In genomic region chr10:97037365-97038361, GRCh38 we compare ENCODE assay signal across 8 cellular contexts.
DNase-seq lines count a peak whose midpoint lies in the region; ATAC-seq, FAIRE-seq and TF ChIP-seq lines count a peak whose summit lies in the region.

No MANE protein-coding gene starts in this region.

- H3K36me3 ChIP-seq in bronchial epithelial cell (ENCODE audit: control insufficient read depth, insufficient read depth, low read length) (no peaks in the 10 kb centered on the region), keratinocyte (ENCODE audit: control insufficient read depth in 2 of 2, extremely low read depth in 1 of 2, insufficient read depth in 2 of 2, low read length in 2 of 2) (no peaks in the 10 kb centered on the region)

- dilution Hi-C loops in keratinocyte (cut with MboI; ENCODE audit: extremely low pct_ligation_motif_present, low sequenced_read_pairs): no loop called here

- peak; percentile 50 for FAIRE-seq in bronchial epithelial cell (lab: Jason Lieb, UNC)
- FAIRE-seq in keratinocyte (lab: Jason Lieb, UNC): peak; percentile 87

- no peaks in the 10 kb centered on the region for H3K9me3 ChIP-seq in keratinocyte (ENCODE audit: control insufficient read depth, low read depth, low read length)

- H3K27ac ChIP-seq in VCaP (peak overlapping the region; percentile 67), keratinocyte (ENCODE audit: control insufficient read depth, insufficient read depth, low read length) (no peak overlapping the region)

- peak overlapping the region; percentile 38 for H3K4me3 ChIP-seq in bronchial epithelial cell (ENCODE audit: low read depth, low read length)
- H3K4me3 ChIP-seq in keratinocyte (ENCODE audit: control insufficient read depth in 2 of 3, extremely low read depth in 1 of 3, insufficient read depth in 2 of 3, low read depth in 1 of 3, low read length in 3 of 3): peak overlapping the region in 2 of 3 experiments; percentile 61 to 69

- ATAC-seq in HG02938 (IDR thresholded peaks at IDR 0.05; ENCODE audit: unreplicated experiment): peak; percentile 62
- no peak for ATAC-seq in HG03108 (IDR thresholded peaks at IDR 0.05; ENCODE audit: unreplicated experiment)

- peak overlapping the region; percentile 89 for H3K4me2 ChIP-seq in keratinocyte (ENCODE audit: control insufficient read depth, extremely low read depth, insufficient read depth, low read depth, low read length)

- no peaks in the 10 kb centered on the region for H3K9me1 ChIP-seq in keratinocyte (ENCODE audit: control insufficient read depth, extremely low read depth, insufficient read depth, low read length)

- H2AFZ ChIP-seq in keratinocyte (ENCODE audit: control insufficient read depth, low read length): peak overlapping the region; percentile 81

- H3K27me3 ChIP-seq in bronchial epithelial cell (ENCODE audit: control insufficient read depth, insufficient read depth, low read length) (no peaks in the 10 kb centered on the region), keratinocyte (ENCODE audit: control insufficient read depth, extremely low read depth, insufficient read depth, low read length) (peaks cover 26% of the 10 kb centered on the region)

- no peak overlapping the region for H3K9ac ChIP-seq in keratinocyte (ENCODE audit: control insufficient read depth, extremely low read depth, insufficient read depth, low read length)

- no peaks in the 10 kb centered on the region for H4K20me1 ChIP-seq in keratinocyte (ENCODE audit: control insufficient read depth, extremely low read depth, insufficient read depth, low read length)

- DNase-seq in GM10266 (ENCODE audit: extremely low spot score) (peak; percentile 78), NCI-H2107 treated with DMSO at 0.1 percent for 48 hours (lab: John Stamatoyannopoulos, UW; ENCODE audit: unreplicated experiment) (peak; percentile 57), bronchial epithelial cell (ENCODE audit: low read depth) (peak; percentile 78), keratinocyte (ENCODE audit: low read depth, low spot score) (peak; percentile 46)
- DNase-seq in stimulated activated CD4-positive, alpha-beta T cell treated with anti-CD3 and anti-CD28 coated beads, Interleukin-15, amount 100 ng/mL, for 1 hour (ENCODE audit: low read depth in 1 of 2, low spot score in 1 of 2): peak; percentile 22 to 51

- peaks cover 5% of the 10 kb centered on the region for H3K4me1 ChIP-seq in keratinocyte (ENCODE audit: control insufficient read depth, extremely low read depth, insufficient read depth, low read length)

- no peaks in the 10 kb centered on the region for H3K79me2 ChIP-seq in keratinocyte (ENCODE audit: control insufficient read depth, insufficient read depth, low read length)

- peak; percentile 89 for TF ChIP-seq CTCF in GM10266 (IDR thresholded peaks at IDR 0.05; ENCODE audit: control insufficient read depth, insufficient read depth, low read depth, missing control alignments)
- peak; percentile 90 for TF ChIP-seq CTCF in VCaP (conservative IDR thresholded peaks at IDR 0.05)
- peak; percentile 82 for TF ChIP-seq CTCF in bronchial epithelial cell (IDR thresholded peaks at IDR 0.05; ENCODE audit: insufficient read depth, low read length, severe bottlenecking)
- TF ChIP-seq CTCF in keratinocyte (optimal IDR thresholded peaks at IDR 0.05 in 1 of 3, IDR thresholded peaks at IDR 0.05 in 1 of 3, conservative IDR thresholded peaks at IDR 0.05 in 1 of 3; ENCODE audit: extremely low read depth in 1 of 3, insufficient read depth in 2 of 3, low read length in 3 of 3): peak; percentile 85 to 95 (median 85)
